Comparison of ENCODE assay signal across 15 cellular contexts in genomic region chr5:137114529-137114928, GRCh38.
DNase-seq lines count a peak whose midpoint lies in the region; ATAC-seq and TF ChIP-seq lines count a peak whose summit lies in the region.
"Had no signal": no experiment of that assay in that cellular context is flagged by ENCODE, and none has a peak within 500 bp of the region (broad histone marks: within the 10 kb centered on the region; RNA-seq: fewer than 3 reads in every experiment).

No MANE protein-coding gene starts in this region.

- CTCF ChIA-PET in AG04449 (lab: Yijun Ruan, JAX), result interaction anchor here (1.2 kb wide), 1 partner anchor 13 kb away, joined by 4 read pairs; no protein-coding TSS in a partner anchor

- no peak overlapping the region for H2AFZ ChIP-seq in hepatocyte

- POLR2A ChIA-PET in AG04449 (lab: Yijun Ruan, JAX), result no interaction called here

- TF ChIP-seq CTCF in AG04449 (IDR thresholded peaks at IDR 0.05; ENCODE audit: insufficient read depth, low read length, missing control alignments), result peak; percentile 1
- TF ChIP-seq CTCF in HFF-Myc (IDR thresholded peaks at IDR 0.05; ENCODE audit: low read depth, low read length, missing control alignments), result peak; percentile 4
- TF ChIP-seq CTCF in hepatocyte (IDR thresholded peaks at IDR 0.05; ENCODE audit: poor library complexity), result no peak

- ATAC-seq in HG02840 (IDR thresholded peaks at IDR 0.05; ENCODE audit: low FRiP score, unreplicated experiment) (no peak), GM19395 (IDR thresholded peaks at IDR 0.05; ENCODE audit: unreplicated experiment) (no peak), HG03460 (IDR thresholded peaks at IDR 0.05; ENCODE audit: unreplicated experiment) (no peak), HG02973 (IDR thresholded peaks at IDR 0.05; ENCODE audit: unreplicated experiment) (no peak)
- ATAC-seq: stimulated activated effector memory CD8-positive, alpha-beta T cell treated with anti-CD3 and anti-CD28 coated beads, Interleukin-12 subunit alpha, Interleukin-12 subunit beta, amount 100 ng/mL, for 72 hours had no signal

- no peaks in the 10 kb centered on the region for H4K20me1 ChIP-seq in hepatocyte (ENCODE audit: insufficient read depth, poor library complexity, severe bottlenecking)

- no peaks in the 10 kb centered on the region for H3K9me3 ChIP-seq in hepatocyte (ENCODE audit: low read depth)

- H3K9me2 ChIP-seq in hepatocyte (replicated peaks; ENCODE audit: insufficient read depth), result no peaks in the 10 kb centered on the region

- WGBS in hepatocyte (ENCODE audit: low lambda C conversion rate, missing lambda C conversion rate), result 24% methylated on average over 2 of the region's 2 CpGs

- no peaks in the 10 kb centered on the region for H3K4me1 ChIP-seq in hepatocyte (ENCODE audit: insufficient read depth)

- no peaks in the 10 kb centered on the region for H3K79me2 ChIP-seq in hepatocyte

- no peaks in the 10 kb centered on the region for H3K36me3 ChIP-seq in hepatocyte (replicated peaks; ENCODE audit: insufficient read depth, low read depth)

- peak overlapping the region; percentile 19 for H3K4me2 ChIP-seq in hepatocyte

- peak overlapping the region; percentile 67 for H3K27ac ChIP-seq in hepatocyte
- H3K27ac ChIP-seq: coronary artery had no signal

- H3K4me3 ChIP-seq in AG04449 (ENCODE audit: low read depth, low read length) (no peak overlapping the region), HFF-Myc (replicated peaks; ENCODE audit: low read depth, low read length) (no peak overlapping the region), hepatocyte (no peak overlapping the region)
- H3K4me3 ChIP-seq: coronary artery had no signal

- no peaks in the 10 kb centered on the region for H3K27me3 ChIP-seq in hepatocyte

- DNase-seq in AG04449 (ENCODE audit: low read depth, low spot score), result peak; percentile 24
- DNase-seq in HFF-Myc (ENCODE audit: extremely low read depth, low read depth), result no peak
- DNase-seq in amniotic epithelial cell (ENCODE audit: low read depth), result peak; percentile 20
- DNase-seq in hepatocyte (ENCODE audit: low spot score), result peak; percentile 47
- DNase-seq: C1 segment of cervical spinal cord; NCI-H2107; retina; stimulated activated CD4-positive, alpha-beta T cell treated with anti-CD3 and anti-CD28 coated beads, Interleukin-4, amount 100 ng/mL, for 1 hour; T-helper 1 cell had no signal
